ENCODE assay signal across 21 cellular contexts in genomic region chr3:60461199-60461598, GRCh38.
DNase-seq lines count a peak whose midpoint lies in the region; ATAC-seq and TF ChIP-seq lines count a peak whose summit lies in the region.
"Had no signal": no experiment of that assay in that cellular context is flagged by ENCODE, and none has a peak within 500 bp of the region (broad histone marks: within the 10 kb centered on the region; RNA-seq: fewer than 3 reads in every experiment).

No MANE protein-coding gene starts in this region.

- H3K27ac ChIP-seq in SK-N-SH (ENCODE audit: low read depth in 2 of 2, low read length in 1 of 2): no peak overlapping the region
- H3K27ac ChIP-seq: SJCRH30 had no signal

- POLR2A ChIA-PET in SK-N-SH (lab: Yijun Ruan, JAX): no interaction called here
- POLR2A ChIA-PET in GM10248 (lab: Yijun Ruan, JAX): no interaction called here

- H3K36me3 ChIP-seq in SK-N-SH (replicated peaks in 1 of 2; ENCODE audit: control insufficient read depth in 1 of 2, insufficient read depth in 2 of 2, low read length in 1 of 2): no peaks in the 10 kb centered on the region
- H3K36me3 ChIP-seq: MG63, SJCRH30 had no signal

- TF ChIP-seq CTCF in SK-N-SH (IDR thresholded peaks at IDR 0.05) (no peak), GM10248 (IDR thresholded peaks at IDR 0.05; ENCODE audit: control extremely low read depth, extremely low read depth, low read depth, missing control alignments) (no peak), lower leg skin (IDR thresholded peaks at IDR 0.05) (no peak)

- TF ChIP-seq RAD21 in SK-N-SH (IDR thresholded peaks at IDR 0.05; ENCODE audit: low read length): no peak

- no peak overlapping the region for H2AFZ ChIP-seq in SK-N-SH (ENCODE audit: low read depth)

- H4K20me1 ChIP-seq in SK-N-SH (ENCODE audit: insufficient read depth): no peaks in the 10 kb centered on the region

- TF ChIP-seq EP300 in SK-N-SH (IDR thresholded peaks at IDR 0.05; ENCODE audit: borderline replicate concordance in 1 of 2, low read depth in 1 of 2, low read length in 1 of 2): no peak

- H3K9me2 ChIP-seq in SK-N-SH: no peaks in the 10 kb centered on the region

- no peaks in the 10 kb centered on the region for H3K4me1 ChIP-seq in SK-N-SH (ENCODE audit: control insufficient read depth in 1 of 2, insufficient read depth in 2 of 2, low read depth in 1 of 2, low read length in 1 of 2)
- H3K4me1 ChIP-seq: SJCRH30 had no signal

- H3K4me3 ChIP-seq in SK-N-SH (ENCODE audit: low read depth in 2 of 2, low read length in 1 of 2) (no peak overlapping the region), lower leg skin (ENCODE audit: low read depth, poor library complexity, severe bottlenecking) (no peak overlapping the region)
- H3K4me3 ChIP-seq: MG63, SJCRH30 had no signal

- CTCF ChIA-PET in SK-N-SH (lab: Yijun Ruan, JAX): interaction anchor here (1.1 kb wide), 1 partner anchor 15 kb away, joined by 3 read pairs; no protein-coding TSS in a partner anchor
- CTCF ChIA-PET in GM10248 (lab: Yijun Ruan, JAX): no interaction called here

- no peak for ATAC-seq in SK-N-SH treated with all-trans-retinoic acid at 6 μM for 48 hours
- no peak for ATAC-seq in HG02588 (IDR thresholded peaks at IDR 0.05; ENCODE audit: unreplicated experiment)
- ATAC-seq: PC-3 had no signal

- H3K9me3 ChIP-seq in SK-N-SH: no peaks in the 10 kb centered on the region
- H3K9me3 ChIP-seq: MG63, SJCRH30 had no signal

- intact Hi-C loops in lower leg skin (cut with DNase I; ENCODE audit: low total_unique reads): no loop called here

- DNase-seq in SK-N-SH (no peak), NCI-H2171 treated with DMSO at 0.1 percent for 48 hours (lab: John Stamatoyannopoulos, UW) (peak; percentile 21), fibroblast of the conjunctiva (ENCODE audit: low read depth) (peak; percentile 36), GM10248 (ENCODE audit: extremely low spot score) (no peak), lower leg skin (ENCODE audit: low spot score in 2 of 2) (no peak)
- DNase-seq: DMS153; DND-41; H7; KBM-7; MG63; NCI-H1105 treated with DMSO at 0.1 percent for 48 hours; NCI-H1694; NCI-H2029 treated with DMSO at 0.1 percent for 48 hours; NCI-H446; NCI-H524 treated with DMSO at 0.1 percent for 48 hours; NCI-H774; NK-92 treated with Interleukin-12 subunit alpha and Interleukin-12 subunit beta, amount 100 ng/mL, for 24 hours; PC-3; SJCRH30 had no signal

- no peak overlapping the region for H3K9ac ChIP-seq in SK-N-SH

- no peaks in the 10 kb centered on the region for H3K79me2 ChIP-seq in SK-N-SH (ENCODE audit: insufficient read depth)

- no peak overlapping the region for H3K4me2 ChIP-seq in SK-N-SH

- H3K27me3 ChIP-seq in SK-N-SH (ENCODE audit: insufficient read depth): no peaks in the 10 kb centered on the region
- H3K27me3 ChIP-seq: MG63, SJCRH30 had no signal

- no peak for TF ChIP-seq POLR2A in lower leg skin (IDR thresholded peaks at IDR 0.05)

- 23% methylated on average over 4 of the region's 4 CpGs for WGBS in SK-N-SH (ENCODE audit: low lambda C conversion rate)
- 61 to 63% methylated on average over 4 of the region's 4 CpGs for WGBS in lower leg skin, 2 donors

- H3F3A ChIP-seq in SK-N-SH (replicated peaks; ENCODE audit: insufficient read depth): no peaks in the 10 kb centered on the region

TF ChIP-seq in SK-N-SH treated with all-trans-retinoic acid at 6 μM for 48 hours, 23 proteins besides CTCF, POLR2A, EP300 and RAD21 (continues in another document):
- TF ChIP-seq OSR1 (CRISPR knock-in tag; IDR thresholded peaks at IDR 0.05) (no peak), TSHZ2 (CRISPR knock-in tag; IDR thresholded peaks at IDR 0.05) (no peak), ZC3H10 (CRISPR knock-in tag; IDR thresholded peaks at IDR 0.05) (peak; percentile 65; the same call in 1 of the 2 replicates), ISL1 (CRISPR knock-in tag; IDR thresholded peaks at IDR 0.05) (peak; percentile 81), CSRNP3 (CRISPR knock-in tag; IDR thresholded peaks at IDR 0.05) (no peak), CSDC2 (CRISPR knock-in tag; IDR thresholded peaks at IDR 0.05) (no peak)

TF ChIP-seq in SK-N-SH, 30 proteins besides CTCF, POLR2A, EP300 and RAD21:
- TF ChIP-seq SMC3 (IDR thresholded peaks at IDR 0.05; ENCODE audit: low read depth, low read length) (no peak), GABPA (IDR thresholded peaks at IDR 0.05; ENCODE audit: low read depth) (no peak), TAF1 (IDR thresholded peaks at IDR 0.05; ENCODE audit: borderline replicate concordance, low read depth, low read length) (no peak), POLR2AphosphoS5 (IDR thresholded peaks at IDR 0.05; ENCODE audit: low read depth, low read length) (no peak), TEAD4 (IDR thresholded peaks at IDR 0.05; ENCODE audit: borderline replicate concordance, insufficient read depth) (no peak), USF1 (IDR thresholded peaks at IDR 0.05; ENCODE audit: borderline replicate concordance, low read depth) (no peak), NFIC (IDR thresholded peaks at IDR 0.05; ENCODE audit: borderline replicate concordance) (no peak)
- TF ChIP-seq, protein P1, sequence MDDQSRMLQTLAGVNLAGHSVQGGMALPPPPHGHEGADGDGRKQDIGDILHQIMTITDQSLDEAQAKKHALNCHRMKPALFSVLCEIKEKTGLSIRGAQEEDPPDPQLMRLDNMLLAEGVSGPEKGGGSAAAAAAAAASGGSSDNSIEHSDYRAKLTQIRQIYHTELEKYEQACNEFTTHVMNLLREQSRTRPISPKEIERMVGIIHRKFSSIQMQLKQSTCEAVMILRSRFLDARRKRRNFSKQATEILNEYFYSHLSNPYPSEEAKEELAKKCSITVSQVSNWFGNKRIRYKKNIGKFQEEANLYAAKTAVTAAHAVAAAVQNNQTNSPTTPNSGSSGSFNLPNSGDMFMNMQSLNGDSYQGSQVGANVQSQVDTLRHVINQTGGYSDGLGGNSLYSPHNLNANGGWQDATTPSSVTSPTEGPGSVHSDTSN (IDR thresholded peaks at IDR 0.05): no peak
- TF ChIP-seq, protein P2, sequence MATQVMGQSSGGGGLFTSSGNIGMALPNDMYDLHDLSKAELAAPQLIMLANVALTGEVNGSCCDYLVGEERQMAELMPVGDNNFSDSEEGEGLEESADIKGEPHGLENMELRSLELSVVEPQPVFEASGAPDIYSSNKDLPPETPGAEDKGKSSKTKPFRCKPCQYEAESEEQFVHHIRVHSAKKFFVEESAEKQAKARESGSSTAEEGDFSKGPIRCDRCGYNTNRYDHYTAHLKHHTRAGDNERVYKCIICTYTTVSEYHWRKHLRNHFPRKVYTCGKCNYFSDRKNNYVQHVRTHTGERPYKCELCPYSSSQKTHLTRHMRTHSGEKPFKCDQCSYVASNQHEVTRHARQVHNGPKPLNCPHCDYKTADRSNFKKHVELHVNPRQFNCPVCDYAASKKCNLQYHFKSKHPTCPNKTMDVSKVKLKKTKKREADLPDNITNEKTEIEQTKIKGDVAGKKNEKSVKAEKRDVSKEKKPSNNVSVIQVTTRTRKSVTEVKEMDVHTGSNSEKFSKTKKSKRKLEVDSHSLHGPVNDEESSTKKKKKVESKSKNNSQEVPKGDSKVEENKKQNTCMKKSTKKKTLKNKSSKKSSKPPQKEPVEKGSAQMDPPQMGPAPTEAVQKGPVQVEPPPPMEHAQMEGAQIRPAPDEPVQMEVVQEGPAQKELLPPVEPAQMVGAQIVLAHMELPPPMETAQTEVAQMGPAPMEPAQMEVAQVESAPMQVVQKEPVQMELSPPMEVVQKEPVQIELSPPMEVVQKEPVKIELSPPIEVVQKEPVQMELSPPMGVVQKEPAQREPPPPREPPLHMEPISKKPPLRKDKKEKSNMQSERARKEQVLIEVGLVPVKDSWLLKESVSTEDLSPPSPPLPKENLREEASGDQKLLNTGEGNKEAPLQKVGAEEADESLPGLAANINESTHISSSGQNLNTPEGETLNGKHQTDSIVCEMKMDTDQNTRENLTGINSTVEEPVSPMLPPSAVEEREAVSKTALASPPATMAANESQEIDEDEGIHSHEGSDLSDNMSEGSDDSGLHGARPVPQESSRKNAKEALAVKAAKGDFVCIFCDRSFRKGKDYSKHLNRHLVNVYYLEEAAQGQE (IDR thresholded peaks at IDR 0.05; ENCODE audit: low read depth, low read length): no peak

Comparison
In these comparisons a context has a peak if more than half of its experiments do, and no peak if none do; other contexts are left out.
1. DNase-seq: peak in NCI-H2171 treated with DMSO at 0.1 percent for 48 hours (single experiment) and fibroblast of the conjunctiva (single experiment); none in SK-N-SH (single experiment), GM10248 (single experiment) and lower leg skin (0 of 2).